ENCODE assay signal across 8 cellular contexts in genomic region chrX:11111947-11112346, GRCh38. TPM values are rescaled to one million over a fixed set of nuclear protein-coding genes. Genes with fewer than 3 reads are reported as not detected.
A peak's percentile ranks its signal among the peaks of the same experiment; 100 is the strongest.
DNase-seq lines count a peak whose midpoint lies in the region; ATAC-seq and TF ChIP-seq lines count a peak whose summit lies in the region.

No MANE protein-coding gene starts in this region.

- H3K27me3 Mint-ChIP-seq in activated naive CD4-positive, alpha-beta T cell treated with anti-CD3 and anti-CD28 coated beads, Interleukin-2, amount 50 U/mL, for 24 hours = no peaks in the 10 kb centered on the region
- no peaks in the 10 kb centered on the region for H3K27me3 Mint-ChIP-seq in memory B cell

- peak overlapping the region; percentile 98 for H3K27ac Mint-ChIP-seq in activated naive CD4-positive, alpha-beta T cell treated with anti-CD3 and anti-CD28 coated beads, Interleukin-2, amount 50 U/mL, for 24 hours
- H3K27ac Mint-ChIP-seq in activated naive CD4-positive, alpha-beta T cell treated with anti-CD3 and anti-CD28 coated beads, Interleukin-2, amount 50 U/mL, for 72 hours = peak overlapping the region in 1 of 2 donors; percentile 97
- peak overlapping the region; percentile 99 for H3K27ac Mint-ChIP-seq in memory B cell

- H3K4me3 ChIP-seq in body of pancreas (peak overlapping the region; percentile 41 to 48), upper lobe of left lung (peak overlapping the region in 3 of 4 donors; percentile 65 to 70 (median 65))

- no peak for DNase-seq in activated naive CD4-positive, alpha-beta T cell treated with anti-CD3 and anti-CD28 coated beads, Interleukin-2, amount 50 U/mL, for 72 hours (ENCODE audit: low spot score in 2 of 2)
- DNase-seq in body of pancreas = no peak
- no peak for DNase-seq in memory B cell (ENCODE audit: low spot score in 2 of 2)
- no peak for DNase-seq in upper lobe of left lung
- no peak for DNase-seq in HEK293T (ENCODE audit: extremely low spot score)
- no peak for DNase-seq in NCI-H748 (lab: John Stamatoyannopoulos, UW; ENCODE audit: unreplicated experiment)

- TF ChIP-seq EP300 in upper lobe of left lung (IDR thresholded peaks at IDR 0.05) = no peak

- H3K27me3 ChIP-seq in body of pancreas = no peaks in the 10 kb centered on the region
- H3K27me3 ChIP-seq in upper lobe of left lung = no peaks in the 10 kb centered on the region

- POLR2A ChIA-PET in HEK293T (lab: Yijun Ruan, JAX) = no interaction called here

- intact Hi-C loops in body of pancreas (cut with DNase I) = no loop called here

- TF ChIP-seq CTCF in body of pancreas (IDR thresholded peaks at IDR 0.05) (no peak), upper lobe of left lung (IDR thresholded peaks at IDR 0.05) (no peak)

- H3K9me3 ChIP-seq in body of pancreas = no peaks in the 10 kb centered on the region
- H3K9me3 ChIP-seq in upper lobe of left lung = no peaks in the 10 kb centered on the region

- peaks cover 5% of the 10 kb centered on the region for H3K36me3 Mint-ChIP-seq in activated naive CD4-positive, alpha-beta T cell treated with anti-CD3 and anti-CD28 coated beads, Interleukin-2, amount 50 U/mL, for 24 hours
- H3K36me3 Mint-ChIP-seq in activated naive CD4-positive, alpha-beta T cell treated with anti-CD3 and anti-CD28 coated beads, Interleukin-2, amount 50 U/mL, for 72 hours = peaks cover 8 to 15% of the 10 kb centered on the region in 2 donors
- H3K36me3 Mint-ChIP-seq in memory B cell = peaks cover 6% of the 10 kb centered on the region

- no peak for ATAC-seq in activated naive CD4-positive, alpha-beta T cell treated with anti-CD3 and anti-CD28 coated beads, Interleukin-2, amount 50 U/mL, for 72 hours
- ATAC-seq in body of pancreas = no peak
- no peak for ATAC-seq in memory B cell (ENCODE audit: low read depth)
- ATAC-seq in upper lobe of left lung (ENCODE audit: low FRiP score in 2 of 2) = no peak
- no peak for ATAC-seq in GM21528 (IDR thresholded peaks at IDR 0.05; ENCODE audit: low FRiP score, unreplicated experiment)

- peak overlapping the region in 3 of 4 donors; percentile 63 to 83 (median 82) for H3K27ac ChIP-seq in body of pancreas
- peak overlapping the region; percentile 82 to 90 (median 88) for H3K27ac ChIP-seq in upper lobe of left lung

- CTCF ChIA-PET in HEK293T (lab: Yijun Ruan, JAX) = no interaction called here

- WGBS in body of pancreas, 2 donors = 6 to 28% methylated on average over 4 to 9 of the region's 9 CpGs
- 30 to 51% methylated on average over 9 of the region's 9 CpGs for WGBS in upper lobe of left lung, 2 donors

- peak overlapping the region; percentile 96 for H3K4me3 Mint-ChIP-seq in activated naive CD4-positive, alpha-beta T cell treated with anti-CD3 and anti-CD28 coated beads, Interleukin-2, amount 50 U/mL, for 24 hours
- H3K4me3 Mint-ChIP-seq in memory B cell = peak overlapping the region; percentile 98

- H3K4me1 ChIP-seq in body of pancreas (peaks cover 11% of the 10 kb centered on the region), upper lobe of left lung (peaks cover 0 to 13% (median 0%) of the 10 kb centered on the region in 4 donors)

- H3K36me3 ChIP-seq in body of pancreas (replicated peaks in 1 of 2; ENCODE audit: insufficient read depth in 1 of 2, low read depth in 2 of 2) = peaks cover 0 to 2% of the 10 kb centered on the region in 2 donors
- peaks cover 5 to 22% (median 12%) of the 10 kb centered on the region in 4 donors for H3K36me3 ChIP-seq in upper lobe of left lung

- no peak for TF ChIP-seq POLR2A in body of pancreas (IDR thresholded peaks at IDR 0.05)
- TF ChIP-seq POLR2A in upper lobe of left lung (IDR thresholded peaks at IDR 0.05) = no peak

- H3K4me1 Mint-ChIP-seq in activated naive CD4-positive, alpha-beta T cell treated with anti-CD3 and anti-CD28 coated beads, Interleukin-2, amount 50 U/mL, for 24 hours = peaks cover 22% of the 10 kb centered on the region
- peaks cover 19% of the 10 kb centered on the region for H3K4me1 Mint-ChIP-seq in memory B cell

- no peaks in the 10 kb centered on the region for H3K9me3 Mint-ChIP-seq in activated naive CD4-positive, alpha-beta T cell treated with anti-CD3 and anti-CD28 coated beads, Interleukin-2, amount 50 U/mL, for 24 hours
- H3K9me3 Mint-ChIP-seq in activated naive CD4-positive, alpha-beta T cell treated with anti-CD3 and anti-CD28 coated beads, Interleukin-2, amount 50 U/mL, for 72 hours = no peaks in the 10 kb centered on the region
- no peaks in the 10 kb centered on the region for H3K9me3 Mint-ChIP-seq in memory B cell

TF ChIP-seq in HEK293T, 16 proteins besides CTCF, POLR2A, EP300 and RAD21:
- no peak for TF ChIP-seq FOXM1 (IDR thresholded peaks at IDR 0.05; ENCODE audit: borderline replicate concordance)
- TF ChIP-seq FOXA1 (IDR thresholded peaks at IDR 0.05) = no peak
- no peak for TF ChIP-seq L3MBTL2 (conservative IDR thresholded peaks at IDR 0.05)
- no peak for TF ChIP-seq SP1 (IDR thresholded peaks at IDR 0.05)
- no peak for TF ChIP-seq CTBP1 (IDR thresholded peaks at IDR 0.05; ENCODE audit: borderline replicate concordance)
- no peak for TF ChIP-seq NFRKB (IDR thresholded peaks at IDR 0.05)
- TF ChIP-seq LEF1 (IDR thresholded peaks at IDR 0.05; ENCODE audit: borderline replicate concordance) = no peak
- TF ChIP-seq FOXK2 (IDR thresholded peaks at IDR 0.05) = no peak
- TF ChIP-seq HDGF (IDR thresholded peaks at IDR 0.05; ENCODE audit: borderline replicate concordance) = no peak
- no peak for TF ChIP-seq SUZ12 (IDR thresholded peaks at IDR 0.05)

RNA-seq across cellular contexts. Expression of gene HCCS, which starts 0.8 kb away (rescaled TPM):
- 10 to 100 TPM; 22.3 to 25.1 TPM for total RNA-seq in activated naive CD4-positive, alpha-beta T cell treated with anti-CD3 and anti-CD28 coated beads, Interleukin-2, amount 50 U/mL, for 72 hours
- total RNA-seq in body of pancreas (1 to 10 TPM; 4.4 to 7.3 TPM), upper lobe of left lung (10 to 100 TPM in 4 of 6 donors, 1 to 10 TPM in 2; 2.1 to 19.6 (median 12.2) TPM)
